10 cellular contexts compared by ENCODE assay signal in genomic region chr16:55543470-55543869, GRCh38. TPM values are rescaled to one million over a fixed set of nuclear protein-coding genes. Genes with fewer than 3 reads are reported as not detected.
A peak's percentile ranks its signal among the peaks of the same experiment; 100 is the strongest.
DNase-seq lines count a peak whose midpoint lies in the region; ATAC-seq and TF ChIP-seq lines count a peak whose summit lies in the region.
"Had no signal": no experiment of that assay in that cellular context is flagged by ENCODE, and none has a peak within 500 bp of the region (broad histone marks: within the 10 kb centered on the region; RNA-seq: fewer than 3 reads in every experiment).

No MANE protein-coding gene starts in this region.

- H3K4me3 ChIP-seq in cardiac fibroblast (replicated peaks in 1 of 2; ENCODE audit: low read depth in 2 of 2, low read length in 2 of 2) (no peak overlapping the region), lower lobe of right lung (no peak overlapping the region)

- H3K36me3 ChIP-seq in lower lobe of right lung: no peaks in the 10 kb centered on the region

- no peak overlapping the region for H3K27ac Mint-ChIP-seq in activated T-helper 17 cell treated with anti-CD3 and anti-CD28 coated beads, Interleukin-2, amount 50 U/mL, for 72 hours
- no peak overlapping the region for H3K27ac Mint-ChIP-seq in activated CD4-positive, alpha-beta memory T cell treated with anti-CD3 and anti-CD28 coated beads for 36 hours
- H3K27ac Mint-ChIP-seq: dendritic cell treated with granulocyte-macrophage colony-stimulating factor and Interleukin-4, amounts not matched to agents 40 ng/mL and 50 ng/mL, for 4 days had no signal

- H3K27me3 Mint-ChIP-seq in activated T-helper 17 cell treated with anti-CD3 and anti-CD28 coated beads, Interleukin-2, amount 50 U/mL, for 72 hours: peaks cover 11% of the 10 kb centered on the region
- peaks cover 2% of the 10 kb centered on the region for H3K27me3 Mint-ChIP-seq in activated CD4-positive, alpha-beta memory T cell treated with anti-CD3 and anti-CD28 coated beads for 36 hours
- H3K27me3 Mint-ChIP-seq: dendritic cell treated with granulocyte-macrophage colony-stimulating factor and Interleukin-4, amounts not matched to agents 40 ng/mL and 50 ng/mL, for 4 days had no signal

- H3K4me1 Mint-ChIP-seq in activated T-helper 17 cell treated with anti-CD3 and anti-CD28 coated beads, Interleukin-2, amount 50 U/mL, for 72 hours: no peaks in the 10 kb centered on the region
- H3K4me1 Mint-ChIP-seq in activated CD4-positive, alpha-beta memory T cell treated with anti-CD3 and anti-CD28 coated beads for 36 hours (ENCODE audit: low read depth): no peaks in the 10 kb centered on the region

- H3K27me3 ChIP-seq in lower lobe of right lung (ENCODE audit: low read depth): no peaks in the 10 kb centered on the region

- peak; percentile 14 for DNase-seq in AG08395 (ENCODE audit: low spot score)
- DNase-seq in LoVo (ENCODE audit: low spot score): peak; percentile 2
- DNase-seq in cardiac fibroblast (ENCODE audit: low read depth in 2 of 2): peak; percentile 58 to 68
- no peak for DNase-seq in lower lobe of right lung
- DNase-seq in activated CD4-positive, alpha-beta T cell treated with anti-CD3 and anti-CD28 coated beads for 1 hour: no peak
- DNase-seq in activated CD4-positive, alpha-beta memory T cell treated with anti-CD3 and anti-CD28 coated beads for 36 hours: no peak
- DNase-seq: GDM1 had no signal

- TF ChIP-seq CTCF in cardiac fibroblast (IDR thresholded peaks at IDR 0.05; ENCODE audit: low read depth, low read length) (peak; percentile 16), lower lobe of right lung (IDR thresholded peaks at IDR 0.05) (peak; percentile 26)

- no peaks in the 10 kb centered on the region for H3K36me3 Mint-ChIP-seq in activated T-helper 17 cell treated with anti-CD3 and anti-CD28 coated beads, Interleukin-2, amount 50 U/mL, for 72 hours (ENCODE audit: low read depth)
- no peaks in the 10 kb centered on the region for H3K36me3 Mint-ChIP-seq in activated CD4-positive, alpha-beta memory T cell treated with anti-CD3 and anti-CD28 coated beads for 36 hours

- CTCF ChIA-PET in activated CD4-positive, alpha-beta memory T cell treated with anti-CD3 and anti-CD28 coated beads for 36 hours (lab: Charles Lee): interaction anchor here (0.6 to 2.5 kb wide), 5 partner anchors 22 to 79 kb away, joined by 3 to 37 read pairs (median 4); no protein-coding TSS in a partner anchor

- no peaks in the 10 kb centered on the region for H3K9me3 Mint-ChIP-seq in activated T-helper 17 cell treated with anti-CD3 and anti-CD28 coated beads, Interleukin-2, amount 50 U/mL, for 72 hours
- no peaks in the 10 kb centered on the region for H3K9me3 Mint-ChIP-seq in activated CD4-positive, alpha-beta memory T cell treated with anti-CD3 and anti-CD28 coated beads for 36 hours
- H3K9me3 Mint-ChIP-seq: dendritic cell treated with granulocyte-macrophage colony-stimulating factor and Interleukin-4, amounts not matched to agents 40 ng/mL and 50 ng/mL, for 4 days had no signal

- intact Hi-C loops in lower lobe of right lung (cut with DNase I): no loop called here
- intact Hi-C loops in activated CD4-positive, alpha-beta memory T cell treated with anti-CD3 and anti-CD28 coated beads for 36 hours (cut with micrococcal nuclease): loop anchor here (1.0 kb wide), 1 partner anchor 78 kb away; no protein-coding TSS in a partner anchor

- H3K4me1 ChIP-seq in lower lobe of right lung: no peaks in the 10 kb centered on the region

- H3K27ac ChIP-seq in lower lobe of right lung: no peak overlapping the region

- no peak overlapping the region for H3K4me3 Mint-ChIP-seq in activated T-helper 17 cell treated with anti-CD3 and anti-CD28 coated beads, Interleukin-2, amount 50 U/mL, for 72 hours
- no peak overlapping the region for H3K4me3 Mint-ChIP-seq in activated CD4-positive, alpha-beta memory T cell treated with anti-CD3 and anti-CD28 coated beads for 36 hours
- H3K4me3 Mint-ChIP-seq: dendritic cell treated with granulocyte-macrophage colony-stimulating factor and Interleukin-4, amounts not matched to agents 40 ng/mL and 50 ng/mL, for 4 days had no signal

- H3K9me3 ChIP-seq in lower lobe of right lung: no peaks in the 10 kb centered on the region

- ATAC-seq in lower lobe of right lung (no peak), HG02623 (IDR thresholded peaks at IDR 0.05; ENCODE audit: unreplicated experiment) (no peak)
- no peak for ATAC-seq in activated T-helper 17 cell treated with anti-CD3 and anti-CD28 coated beads, Interleukin-2, amount 50 U/mL, for 72 hours (replicated peaks)

- POLR2A ChIA-PET in activated CD4-positive, alpha-beta memory T cell treated with anti-CD3 and anti-CD28 coated beads for 36 hours (lab: Charles Lee): no interaction called here

RNA-seq across cellular contexts. Expression of gene CAPNS2, which starts 23.0 kb away (rescaled TPM):
- total RNA-seq in lower lobe of right lung: 2.0 TPM
- not detected for total RNA-seq in activated T-helper 17 cell treated with anti-CD3 and anti-CD28 coated beads, Interleukin-2, amount 50 U/mL, for 72 hours
- not detected for total RNA-seq in activated CD4-positive, alpha-beta memory T cell treated with anti-CD3 and anti-CD28 coated beads for 36 hours

RNA-seq across cellular contexts. Expression of gene LPCAT2, which starts 34.6 kb away (rescaled TPM):
- 35.8 TPM for total RNA-seq in lower lobe of right lung
- total RNA-seq in activated T-helper 17 cell treated with anti-CD3 and anti-CD28 coated beads, Interleukin-2, amount 50 U/mL, for 72 hours: 1 to 10 TPM in 1 of 2 donors, under 1 TPM in 1; 0.73 to 1.5 TPM
- total RNA-seq in activated CD4-positive, alpha-beta memory T cell treated with anti-CD3 and anti-CD28 coated beads for 36 hours: under 1 TPM; 0.12 to 0.40 TPM

Comparison
In these comparisons a context has a peak if more than half of its experiments do, and no peak if none do; other contexts are left out.
1. DNase-seq: peak in AG08395 (single experiment), LoVo (single experiment) and cardiac fibroblast (2 of 2); none in lower lobe of right lung (single experiment), activated CD4-positive, alpha-beta T cell treated with anti-CD3 and anti-CD28 coated beads for 1 hour (single experiment) and activated CD4-positive, alpha-beta memory T cell treated with anti-CD3 and anti-CD28 coated beads for 36 hours (single experiment).
2. RNA of gene LPCAT2, which starts 34.6 kb away (total RNA-seq): 35.8 TPM in lower lobe of right lung (single experiment); 0.73 to 1.5 TPM in activated T-helper 17 cell treated with anti-CD3 and anti-CD28 coated beads, Interleukin-2, amount 50 U/mL, for 72 hours and 0.12 to 0.40 TPM in activated CD4-positive, alpha-beta memory T cell treated with anti-CD3 and anti-CD28 coated beads for 36 hours; every median in the first group is over 10 times any median in the second.